1 cellular context compared by ENCODE assay signal in the genomic region with DNA sequence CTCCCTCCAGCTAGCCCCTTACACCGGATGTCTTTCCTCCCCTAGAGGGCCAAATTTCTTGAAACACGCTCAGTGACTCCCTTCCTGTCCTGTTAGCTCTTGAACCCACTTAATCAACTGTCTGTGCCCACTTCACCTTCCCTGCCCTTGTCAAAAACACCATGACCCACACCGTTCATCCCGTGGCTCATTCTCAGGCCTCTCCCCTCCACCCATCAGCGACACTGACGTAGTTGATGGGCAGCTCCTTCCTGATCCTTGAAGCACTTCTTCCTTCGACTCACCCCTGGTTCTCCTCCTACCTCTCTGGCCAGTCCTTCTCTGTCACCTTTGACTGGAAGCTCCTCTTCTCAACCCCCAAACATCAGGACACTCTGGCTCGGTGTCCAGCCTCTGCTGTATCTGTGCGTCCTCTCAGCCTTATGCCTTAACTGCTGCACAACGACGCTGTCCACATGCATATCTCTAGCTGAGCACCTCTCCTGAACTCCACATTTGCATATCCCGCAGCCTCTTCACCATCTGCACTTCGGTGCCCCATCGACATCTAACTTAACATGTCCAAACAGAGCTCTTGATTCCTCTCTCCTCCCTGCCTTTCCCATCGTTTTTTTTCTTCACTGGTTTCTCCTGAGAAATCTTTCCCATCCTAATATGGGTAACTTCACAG.
TF ChIP-seq lines count a peak whose summit lies in the region.

No MANE protein-coding gene starts in this region.

TF ChIP-seq in HCT116, 20 proteins besides CTCF, POLR2A, EP300 and RAD21:
- TF ChIP-seq SP1 (IDR thresholded peaks at IDR 0.05; ENCODE audit: low read depth) = no peak
- no peak for TF ChIP-seq SRF (IDR thresholded peaks at IDR 0.05; ENCODE audit: low read depth)
- TF ChIP-seq EGR1 (IDR thresholded peaks at IDR 0.05; ENCODE audit: low read depth) = no peak
- no peak for TF ChIP-seq EZH2phosphoT487 (IDR thresholded peaks at IDR 0.05; ENCODE audit: borderline replicate concordance)
- TF ChIP-seq, protein P1, sequence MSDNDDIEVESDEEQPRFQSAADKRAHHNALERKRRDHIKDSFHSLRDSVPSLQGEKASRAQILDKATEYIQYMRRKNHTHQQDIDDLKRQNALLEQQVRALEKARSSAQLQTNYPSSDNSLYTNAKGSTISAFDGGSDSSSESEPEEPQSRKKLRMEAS (IDR thresholded peaks at IDR 0.05) = no peak
- TF ChIP-seq, protein P2, sequence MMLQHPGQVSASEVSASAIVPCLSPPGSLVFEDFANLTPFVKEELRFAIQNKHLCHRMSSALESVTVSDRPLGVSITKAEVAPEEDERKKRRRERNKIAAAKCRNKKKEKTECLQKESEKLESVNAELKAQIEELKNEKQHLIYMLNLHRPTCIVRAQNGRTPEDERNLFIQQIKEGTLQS (IDR thresholded peaks at IDR 0.05) = no peak
- TF ChIP-seq ZBTB33 (IDR thresholded peaks at IDR 0.05; ENCODE audit: extremely low read depth, insufficient replicate concordance, low read length) = no peak
- TF ChIP-seq ZFX (IDR thresholded peaks at IDR 0.05) = no peak
- TF ChIP-seq SIN3A (IDR thresholded peaks at IDR 0.05; ENCODE audit: low read depth) = no peak
- no peak for TF ChIP-seq CBX3 (IDR thresholded peaks at IDR 0.05; ENCODE audit: low read depth)
- TF ChIP-seq, protein P3, sequence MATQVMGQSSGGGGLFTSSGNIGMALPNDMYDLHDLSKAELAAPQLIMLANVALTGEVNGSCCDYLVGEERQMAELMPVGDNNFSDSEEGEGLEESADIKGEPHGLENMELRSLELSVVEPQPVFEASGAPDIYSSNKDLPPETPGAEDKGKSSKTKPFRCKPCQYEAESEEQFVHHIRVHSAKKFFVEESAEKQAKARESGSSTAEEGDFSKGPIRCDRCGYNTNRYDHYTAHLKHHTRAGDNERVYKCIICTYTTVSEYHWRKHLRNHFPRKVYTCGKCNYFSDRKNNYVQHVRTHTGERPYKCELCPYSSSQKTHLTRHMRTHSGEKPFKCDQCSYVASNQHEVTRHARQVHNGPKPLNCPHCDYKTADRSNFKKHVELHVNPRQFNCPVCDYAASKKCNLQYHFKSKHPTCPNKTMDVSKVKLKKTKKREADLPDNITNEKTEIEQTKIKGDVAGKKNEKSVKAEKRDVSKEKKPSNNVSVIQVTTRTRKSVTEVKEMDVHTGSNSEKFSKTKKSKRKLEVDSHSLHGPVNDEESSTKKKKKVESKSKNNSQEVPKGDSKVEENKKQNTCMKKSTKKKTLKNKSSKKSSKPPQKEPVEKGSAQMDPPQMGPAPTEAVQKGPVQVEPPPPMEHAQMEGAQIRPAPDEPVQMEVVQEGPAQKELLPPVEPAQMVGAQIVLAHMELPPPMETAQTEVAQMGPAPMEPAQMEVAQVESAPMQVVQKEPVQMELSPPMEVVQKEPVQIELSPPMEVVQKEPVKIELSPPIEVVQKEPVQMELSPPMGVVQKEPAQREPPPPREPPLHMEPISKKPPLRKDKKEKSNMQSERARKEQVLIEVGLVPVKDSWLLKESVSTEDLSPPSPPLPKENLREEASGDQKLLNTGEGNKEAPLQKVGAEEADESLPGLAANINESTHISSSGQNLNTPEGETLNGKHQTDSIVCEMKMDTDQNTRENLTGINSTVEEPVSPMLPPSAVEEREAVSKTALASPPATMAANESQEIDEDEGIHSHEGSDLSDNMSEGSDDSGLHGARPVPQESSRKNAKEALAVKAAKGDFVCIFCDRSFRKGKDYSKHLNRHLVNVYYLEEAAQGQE (IDR thresholded peaks at IDR 0.05; ENCODE audit: low read depth) = no peak
- no peak for TF ChIP-seq FOSL1 (IDR thresholded peaks at IDR 0.05; ENCODE audit: low read depth)
- no peak for TF ChIP-seq ZNF274 (IDR thresholded peaks at IDR 0.05; ENCODE audit: low read depth, low read length)
- no peak for TF ChIP-seq EZH2 (IDR thresholded peaks at IDR 0.05)
- TF ChIP-seq TCF7L2 (IDR thresholded peaks at IDR 0.05; ENCODE audit: borderline replicate concordance, extremely low read depth, insufficient read depth, insufficient read length) = no peak
